ENCODE assay signal across 1 cellular context in genomic region chr9:92934321-92934720, GRCh38.
TF ChIP-seq lines count a peak whose summit lies in the region.

No MANE protein-coding gene starts in this region.

TF ChIP-seq in GM12878, 131 proteins besides CTCF, POLR2A, EP300 and RAD21:
- no peak for TF ChIP-seq FOXK2 (IDR thresholded peaks at IDR 0.05)
- TF ChIP-seq USF1 (IDR thresholded peaks at IDR 0.05; ENCODE audit: borderline replicate concordance, extremely low read length, insufficient read depth, low read depth, low read length) = peak; percentile 42
